Comparison of ENCODE assay signal across 8 cellular contexts in the genomic region with DNA sequence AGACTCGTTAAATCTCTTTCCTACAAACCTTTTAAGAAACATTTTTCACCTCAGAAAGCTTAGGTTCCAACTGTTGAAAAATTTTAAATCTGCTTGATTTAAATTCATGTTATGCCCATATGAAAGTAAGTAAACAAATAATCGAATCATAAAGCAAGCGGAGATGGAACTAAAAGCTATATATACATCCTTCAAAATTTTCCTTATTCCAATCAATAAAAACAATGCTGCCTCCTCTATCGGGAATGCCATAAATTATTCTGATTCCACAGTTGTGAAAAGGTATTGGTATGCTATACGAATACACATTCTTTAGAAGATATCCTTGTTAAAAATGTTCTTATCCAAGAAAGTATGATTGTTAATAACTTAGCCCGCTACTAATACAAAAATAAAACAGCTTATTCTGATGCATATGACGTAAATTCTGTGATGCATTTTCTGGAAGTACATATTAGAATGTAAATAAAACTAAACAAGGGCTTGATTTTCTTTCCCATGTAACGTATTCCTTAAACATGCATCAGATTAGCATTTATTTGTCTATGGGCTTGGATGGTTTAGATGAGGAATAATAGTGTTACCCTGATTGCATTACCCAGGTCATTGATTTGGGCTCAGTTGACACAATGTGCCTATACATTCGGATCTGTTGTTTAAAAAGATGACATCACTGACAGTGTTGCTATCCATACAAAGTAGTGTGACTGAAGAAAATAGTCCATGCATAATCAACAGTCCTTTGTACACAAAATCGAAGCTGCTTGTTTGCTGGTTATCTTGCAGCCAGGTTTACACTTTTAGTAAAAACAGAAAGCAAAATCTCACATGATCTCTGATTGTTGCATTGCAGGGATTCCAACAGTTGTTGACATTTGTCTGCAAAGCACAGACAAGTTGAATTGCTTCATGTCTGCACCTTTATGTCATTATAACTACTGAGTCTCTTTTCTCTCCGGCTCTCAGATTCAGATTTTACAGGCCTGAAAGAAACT. TPM values are rescaled to one million over a fixed set of nuclear protein-coding genes. Genes with fewer than 3 reads are reported as not detected.
A peak's percentile ranks its signal among the peaks of the same experiment; 100 is the strongest.
DNase-seq lines count a peak whose midpoint lies in the region; ATAC-seq and TF ChIP-seq lines count a peak whose summit lies in the region.

No MANE protein-coding gene starts in this region.

- in situ Hi-C loops in mammary epithelial cell (cut with MboI; ENCODE audit: low sequenced_read_pairs in 2 of 2) = no loop called here

- ATAC-seq in natural killer cell (no peak), GM18907 (IDR thresholded peaks at IDR 0.05; ENCODE audit: unreplicated experiment) (no peak), HG02981 (IDR thresholded peaks at IDR 0.05; ENCODE audit: unreplicated experiment) (no peak), GM21360 (IDR thresholded peaks at IDR 0.05; ENCODE audit: unreplicated experiment) (no peak)

- no peak for DNase-seq in Jurkat, Clone E6-1 (ENCODE audit: low read depth, low spot score)
- DNase-seq in mammary epithelial cell (no peak), natural killer cell (no peak), amniotic stem cell (lab: John Stamatoyannopoulos, UW) (no peak)

- no peaks in the 10 kb centered on the region for H3K36me3 ChIP-seq in ES-I3 (ENCODE audit: insufficient read depth, low read length)
- no peaks in the 10 kb centered on the region for H3K36me3 ChIP-seq in mammary epithelial cell (ENCODE audit: insufficient read depth, low read length)

- H3K4me1 ChIP-seq in ES-I3 (ENCODE audit: insufficient read depth, low read length) = peaks cover 8% of the 10 kb centered on the region; the same call in 1 of the 2 replicates
- H3K4me1 ChIP-seq in mammary epithelial cell (ENCODE audit: insufficient read depth, low read length) = peaks cover 17% of the 10 kb centered on the region

- H3K4me2 ChIP-seq in mammary epithelial cell (ENCODE audit: insufficient read depth, low read depth, low read length) = peak overlapping the region; percentile 72

- H4K20me1 ChIP-seq in mammary epithelial cell (ENCODE audit: insufficient read depth, low read length) = no peaks in the 10 kb centered on the region

- no peaks in the 10 kb centered on the region for H3K9me3 Mint-ChIP-seq in natural killer cell

- no TSS peak for BruUV-seq in mammary epithelial cell (replicated peaks; lab: Mats Ljungman, UMichigan)

- CTCF ChIA-PET in mammary epithelial cell (lab: Charles Lee; ENCODE audit: low non-redundant PET) = interaction anchor here (0.6 to 0.7 kb wide), 4 partner anchors 23 to 746 kb away, joined by 3 to 6 read pairs (median 4); no protein-coding TSS in a partner anchor

- no peak for TF ChIP-seq CTCF in mammary epithelial cell (conservative IDR thresholded peaks at IDR 0.05 in 1 of 2, IDR thresholded peaks at IDR 0.05 in 1 of 2; ENCODE audit: extremely low read depth in 1 of 2, insufficient read depth in 1 of 2, low read depth in 1 of 2, low read length in 2 of 2)
- no peak for TF ChIP-seq CTCF in natural killer cell (IDR thresholded peaks at IDR 0.05)

- peak overlapping the region; percentile 92 for H2AFZ ChIP-seq in mammary epithelial cell (ENCODE audit: low read depth, low read length)

- H3K9ac ChIP-seq in ES-I3 (ENCODE audit: low read depth, low read length) (peak overlapping the region; percentile 78), mammary epithelial cell (ENCODE audit: insufficient read depth, low read length) (peak overlapping the region; percentile 98)

- H3K27me3 ChIP-seq in mammary epithelial cell (ENCODE audit: insufficient read depth, low read length) = no peaks in the 10 kb centered on the region

- dilution Hi-C loops in mammary epithelial cell (cut with HindIII; ENCODE audit: low sequenced_read_pairs) = no loop called here

- peaks cover 7 to 11% of the 10 kb centered on the region in 2 donors for H3K27me3 Mint-ChIP-seq in natural killer cell (ENCODE audit: low read depth in 2 of 2)

- intact Hi-C loops in mammary epithelial cell (cut with micrococcal nuclease) (loop anchor here (5.0 to 10.0 kb wide), 3 partner anchors 104 to 1014 kb away; a partner anchor contains a TSS), natural killer cell (cut with micrococcal nuclease) (loop anchor here (1.0 kb wide), 2 partner anchors 38 to 103 kb away; a partner anchor contains a TSS)

- H3K9me3 ChIP-seq in ES-I3 (ENCODE audit: control insufficient read depth, insufficient read depth, low read length) (no peaks in the 10 kb centered on the region), mammary epithelial cell (replicated peaks; ENCODE audit: insufficient read depth, low read length) (no peaks in the 10 kb centered on the region)

- 61% methylated on average over 11 of the region's 11 CpGs for WGBS in mammary epithelial cell (ENCODE audit: low coverage, missing lambda C conversion rate)

- peak overlapping the region; percentile 88 for H3K4me3 ChIP-seq in Jurkat, Clone E6-1 (ENCODE audit: low read length)
- peak overlapping the region; percentile 20 to 77 (median 73) for H3K4me3 ChIP-seq in mammary epithelial cell (replicated peaks in 1 of 3; ENCODE audit: insufficient read depth in 1 of 3, low read depth in 2 of 3, low read length in 3 of 3)

- H3K4me1 Mint-ChIP-seq in natural killer cell = peaks cover 29 to 32% of the 10 kb centered on the region in 2 donors

- no peak overlapping the region for H3K27ac ChIP-seq in mammary epithelial cell (ENCODE audit: insufficient read depth, low read depth, low read length)

- no peaks in the 10 kb centered on the region for H3K36me3 Mint-ChIP-seq in natural killer cell

- peak overlapping the region; percentile 94 for H3K4me3 Mint-ChIP-seq in natural killer cell

- H3K27ac Mint-ChIP-seq in natural killer cell = peak overlapping the region; percentile 87 to 91

- H3K79me2 ChIP-seq in mammary epithelial cell (ENCODE audit: insufficient read depth, low read length) = peaks cover 28% of the 10 kb centered on the region

RNA-seq across cellular contexts. Expression of a gene that starts 0.7 kb away (rescaled TPM):
- 12.0 TPM for polyA plus RNA-seq in Jurkat, Clone E6-1 (2012; ENCODE audit: insufficient read depth, insufficient read length)
- 10 to 100 TPM; 21.4 to 59.5 TPM for total RNA-seq in mammary epithelial cell
- 21.8 TPM for polyA plus RNA-seq in mammary epithelial cell
- 12.4 TPM for polyA minus RNA-seq in mammary epithelial cell
- 10 to 100 TPM in 1 of 3 donors, 1 to 10 TPM in 2; 6.6 to 11.9 (median 7.4) TPM for total RNA-seq in natural killer cell

RNA-seq across cellular contexts. Expression of a gene that starts 29.9 kb away (rescaled TPM):
- not detected for polyA plus RNA-seq in Jurkat, Clone E6-1 (2012; ENCODE audit: insufficient read depth, insufficient read length)
- not detected for total RNA-seq in mammary epithelial cell
- not detected for polyA plus RNA-seq in mammary epithelial cell
- not detected for polyA minus RNA-seq in mammary epithelial cell
- not detected for total RNA-seq in natural killer cell

RNA-seq across cellular contexts. Expression of a gene that starts 37.6 kb away (rescaled TPM):
- polyA plus RNA-seq in Jurkat, Clone E6-1 (2012; ENCODE audit: insufficient read depth, insufficient read length) = 8.7 TPM
- total RNA-seq in mammary epithelial cell = 10 to 100 TPM; 32.1 to 37.5 TPM
- polyA plus RNA-seq in mammary epithelial cell = 12.2 TPM
- 18.1 TPM for polyA minus RNA-seq in mammary epithelial cell
- total RNA-seq in natural killer cell = 10 to 100 TPM; 12.1 to 23.9 (median 15.1) TPM
